Comparison of ENCODE assay signal across 11 cellular contexts in the genomic region with DNA sequence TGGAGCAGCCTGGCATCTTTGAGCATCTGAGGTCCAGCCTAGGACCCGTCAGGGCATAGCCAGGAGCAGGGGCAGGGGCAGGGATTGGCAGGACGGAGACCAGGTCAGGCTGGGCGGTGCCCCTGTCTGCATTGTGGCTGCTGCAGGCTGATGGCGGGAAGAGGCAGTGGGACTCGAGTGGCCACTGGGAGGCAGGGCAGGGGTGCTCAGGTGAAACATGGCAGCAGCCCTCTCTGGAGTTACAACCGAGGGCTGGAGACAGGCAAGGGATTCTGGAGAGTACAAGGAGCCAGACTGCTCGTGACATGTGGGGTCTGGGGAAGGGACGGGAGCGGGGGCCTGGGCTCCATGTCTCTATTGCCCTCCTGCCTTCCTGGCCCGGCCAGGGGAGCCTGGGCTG.
DNase-seq lines count a peak whose midpoint lies in the region; TF ChIP-seq lines count a peak whose summit lies in the region.
"Had no signal": no experiment of that assay in that cellular context is flagged by ENCODE, and none has a peak within 500 bp of the region (broad histone marks: within the 10 kb centered on the region; RNA-seq: fewer than 3 reads in every experiment).

No MANE protein-coding gene starts in this region.

- no peak overlapping the region for H3K4me3 Mint-ChIP-seq in Caco-2 (ENCODE audit: unreplicated experiment)

- H3K27ac Mint-ChIP-seq in Caco-2 (ENCODE audit: unreplicated experiment), result no peak overlapping the region

- DNase-seq in Caco-2 (peak in 1 of 2 experiments; percentile 42), HFF-Myc (ENCODE audit: extremely low read depth, low read depth) (no peak), WERI-Rb-1 (peak; percentile 88), kidney epithelial cell (ENCODE audit: low read depth) (no peak), COLO829 (ENCODE audit: low spot score) (no peak), HUDEP-2 (lab: John Stamatoyannopoulos, UW; ENCODE audit: unreplicated experiment in 76 of 76) (no peak), MG63 (no peak)
- no peak for DNase-seq in effector CD4-positive, alpha-beta T cell
- DNase-seq: SHP77 treated with DMSO at 0.1 percent for 48 hours, spleen had no signal

- H3K9me3 Mint-ChIP-seq in Caco-2 (ENCODE audit: unreplicated experiment), result no peaks in the 10 kb centered on the region

- H3K27ac ChIP-seq in WERI-Rb-1, result peak overlapping the region; percentile 34
- H3K27ac ChIP-seq: spleen had no signal

- H3K27me3 ChIP-seq in Caco-2 (replicated peaks; ENCODE audit: control insufficient read depth, insufficient read depth, low read length) (no peaks in the 10 kb centered on the region), WERI-Rb-1 (ENCODE audit: insufficient read depth, low read depth, severe bottlenecking) (no peaks in the 10 kb centered on the region), kidney epithelial cell (ENCODE audit: control insufficient read depth, insufficient read depth, low read length) (peaks cover 33% of the 10 kb centered on the region), MG63 (no peaks in the 10 kb centered on the region)

- BruUV-seq in Caco-2 (replicated peaks; lab: Mats Ljungman, UMichigan), result no TSS peak

- no peaks in the 10 kb centered on the region for H3K4me1 Mint-ChIP-seq in Caco-2 (ENCODE audit: low read depth, unreplicated experiment)

- intact Hi-C loops in Caco-2 (cut with micrococcal nuclease; ENCODE audit: unreplicated experiment), result no loop called here

- peaks cover 2% of the 10 kb centered on the region for H3K27me3 Mint-ChIP-seq in Caco-2 (ENCODE audit: insufficient read depth, unreplicated experiment)

- H3K4me1 ChIP-seq in Caco-2, result no peaks in the 10 kb centered on the region
- H3K4me1 ChIP-seq: spleen had no signal

- H3K9me3 ChIP-seq in Caco-2 (no peaks in the 10 kb centered on the region), WERI-Rb-1 (ENCODE audit: severe bottlenecking) (peaks cover 4% of the 10 kb centered on the region), MG63 (0 out of 2 replicates have a peak, but pooled peaks cover 2% of the 10 kb centered on the region)

- CTCF ChIA-PET in Caco-2 (lab: Charles Lee), result interaction anchor here (1.1 kb wide), 1 partner anchor 78 kb away, joined by 5 read pairs; no protein-coding TSS in a partner anchor

- no peaks in the 10 kb centered on the region for H3K36me3 Mint-ChIP-seq in Caco-2 (ENCODE audit: insufficient read depth, unreplicated experiment)

- POLR2A ChIA-PET in Caco-2 (lab: Charles Lee), result no interaction called here

- TF ChIP-seq CTCF in Caco-2 (IDR thresholded peaks at IDR 0.05; ENCODE audit: insufficient read depth in 1 of 2, low read depth in 1 of 2, low read length in 1 of 2, severe bottlenecking in 1 of 2, unreplicated experiment in 1 of 2) (peak; percentile 21 to 27), HFF-Myc (IDR thresholded peaks at IDR 0.05; ENCODE audit: low read depth, low read length, missing control alignments) (peak; percentile 22), WERI-Rb-1 (IDR thresholded peaks at IDR 0.05; ENCODE audit: low read depth, low read length) (peak; percentile 91), kidney epithelial cell (IDR thresholded peaks at IDR 0.05; ENCODE audit: insufficient read depth, low read length, poor library complexity, severe bottlenecking) (peak; percentile 22)

- no peak overlapping the region for H3K4me3 ChIP-seq in Caco-2 (ENCODE audit: low read depth, low read length)
- H3K4me3 ChIP-seq in HFF-Myc (replicated peaks; ENCODE audit: low read depth, low read length), result no peak overlapping the region
- no peak overlapping the region for H3K4me3 ChIP-seq in WERI-Rb-1 (ENCODE audit: low read depth, low read length)
- no peak overlapping the region for H3K4me3 ChIP-seq in kidney epithelial cell (ENCODE audit: low read depth, low read length)
- H3K4me3 ChIP-seq in MG63, result no peak overlapping the region
- H3K4me3 ChIP-seq: lung, spleen had no signal

- H3K36me3 ChIP-seq in Caco-2 (ENCODE audit: control insufficient read depth, insufficient read depth, low read length) (no peaks in the 10 kb centered on the region), WERI-Rb-1 (no peaks in the 10 kb centered on the region), kidney epithelial cell (ENCODE audit: control insufficient read depth, insufficient read depth, low read length) (no peaks in the 10 kb centered on the region), MG63 (no peaks in the 10 kb centered on the region)
- H3K36me3 ChIP-seq: spleen had no signal

Comparison
In these comparisons a context has a peak if more than half of its experiments do, and no peak if none do; other contexts are left out.
1. CTCF ChIP-seq: peak in every context shown above with its lines; median percentile 91 in WERI-Rb-1; 24 in Caco-2; 22 in HFF-Myc; 22 in kidney epithelial cell.